10 cellular contexts compared by ENCODE assay signal in the genomic region with DNA sequence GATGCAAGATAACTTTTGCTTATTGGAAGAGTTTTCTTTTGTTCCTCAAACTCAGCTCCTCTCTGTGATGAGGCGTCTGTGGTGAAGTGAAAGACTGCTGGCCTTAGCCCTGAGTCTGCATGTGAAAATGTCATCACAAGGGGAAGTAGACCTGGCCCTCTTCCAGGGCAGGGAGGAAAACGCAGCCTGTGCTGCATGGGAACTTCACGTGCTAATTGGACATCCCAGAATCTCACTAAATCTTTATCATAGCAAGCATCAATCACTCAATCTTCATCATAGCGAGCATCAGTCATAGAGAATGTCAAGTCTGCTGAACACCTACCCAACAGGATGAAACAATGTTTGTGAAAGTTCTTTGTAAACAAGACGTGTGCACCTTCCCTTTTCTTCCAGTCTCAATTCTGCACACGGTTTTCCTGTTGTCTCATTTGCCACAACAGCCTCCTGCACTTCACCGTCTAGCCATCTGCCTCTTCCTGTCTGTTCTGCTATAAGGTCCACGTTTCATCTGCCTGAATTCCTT.
DNase-seq lines count a peak whose midpoint lies in the region; ATAC-seq, FAIRE-seq and TF ChIP-seq lines count a peak whose summit lies in the region.
"Had no signal": no experiment of that assay in that cellular context is flagged by ENCODE, and none has a peak within 500 bp of the region (broad histone marks: within the 10 kb centered on the region; RNA-seq: fewer than 3 reads in every experiment).

No MANE protein-coding gene starts in this region.

- peaks cover 3% of the 10 kb centered on the region for H3K36me3 Mint-ChIP-seq in activated naive CD4-positive, alpha-beta T cell treated with anti-CD3 and anti-CD28 coated beads, Interleukin-2, amount 10 ng/mL, durations not matched to agents 7 days and 5 days
- H3K36me3 Mint-ChIP-seq in effector memory CD8-positive, alpha-beta T cell (ENCODE audit: insufficient read depth) = no peaks in the 10 kb centered on the region

- H2AFZ ChIP-seq in GM12878 (ENCODE audit: control insufficient read depth, low read depth, low read length) (no peak overlapping the region), neuronal stem cell (ENCODE audit: low read length) (no peak overlapping the region)

- peak; percentile 57 for ATAC-seq in GM12878
- ATAC-seq in effector memory CD8-positive, alpha-beta T cell (replicated peaks) = no peak
- ATAC-seq: activated CD8-positive, alpha-beta T cell treated with anti-CD3 and anti-CD28 coated beads, Interleukin-2, amount 10 ng/mL, durations not matched to agents 7 days and 5 days; PC-3 had no signal

- H3K4me2 ChIP-seq in GM12878 (ENCODE audit: control insufficient read depth, insufficient read depth) (peak overlapping the region; percentile 33; the same call in 1 of the 2 replicates), neuronal stem cell (ENCODE audit: insufficient read depth, low read length, poor library complexity, severe bottlenecking) (no peak overlapping the region)

- RAD21 ChIA-PET in GM12878 (lab: Charles Lee; ENCODE audit: unreplicated experiment) = interaction anchor here (1.4 to 2.0 kb wide), 3 partner anchors 9 to 229 kb away, joined by 3 to 7 read pairs (median 6); no protein-coding TSS in a partner anchor

- H3K4me3 Mint-ChIP-seq in activated naive CD4-positive, alpha-beta T cell treated with anti-CD3 and anti-CD28 coated beads, Interleukin-2, amount 10 ng/mL, durations not matched to agents 7 days and 5 days = no peak overlapping the region
- no peak overlapping the region for H3K4me3 Mint-ChIP-seq in effector memory CD8-positive, alpha-beta T cell
- H3K4me3 Mint-ChIP-seq: activated CD8-positive, alpha-beta T cell treated with anti-CD3 and anti-CD28 coated beads, Interleukin-2, amount 10 ng/mL, durations not matched to agents 7 days and 5 days had no signal

- H4K91ac ChIP-seq in neuronal stem cell (ENCODE audit: low read depth, low read length, poor library complexity) = no peak overlapping the region

- CTCF ChIA-PET in activated naive CD4-positive, alpha-beta T cell treated with anti-CD3 and anti-CD28 coated beads, Interleukin-2, amount 10 ng/mL, durations not matched to agents 7 days and 5 days (lab: Charles Lee) = no interaction called here
- CTCF ChIA-PET in GM12878 (lab: Yijun Ruan, JAX) = interaction anchor here (1.1 to 1.5 kb wide), 2 partner anchors 14 to 227 kb away, joined by 3 read pairs; no protein-coding TSS in a partner anchor

- BruUV-seq in GM12878 (replicated peaks; lab: Mats Ljungman, UMichigan) = no TSS peak

- in situ Hi-C loops in GM12878 (cut with MboI) = no loop called here
- in situ Hi-C loops in transverse colon (cut with MboI; ENCODE audit: low pct_ligation_motif_present in 1 of 4, low pct_unique_long_range_greater_than_20kb in 1 of 4, low sequenced_read_pairs in 3 of 4) = no loop called here

- H2BK12ac ChIP-seq in neuronal stem cell (ENCODE audit: low read length) = no peak overlapping the region

- H3K27me3 ChIP-seq in GM12878 (replicated peaks in 1 of 2; ENCODE audit: control insufficient read depth in 2 of 2, insufficient read depth in 2 of 2, low read length in 1 of 2) (no peaks in the 10 kb centered on the region), transverse colon (no peaks in the 10 kb centered on the region), neuronal stem cell (ENCODE audit: control insufficient read depth in 3 of 3, insufficient read depth in 3 of 3, low read depth in 1 of 3, low read length in 3 of 3) (no peaks in the 10 kb centered on the region)

- H4K8ac ChIP-seq in neuronal stem cell (ENCODE audit: low read depth, low read length) = no peak overlapping the region

- H3K27me3 Mint-ChIP-seq in activated naive CD4-positive, alpha-beta T cell treated with anti-CD3 and anti-CD28 coated beads, Interleukin-2, amount 10 ng/mL, durations not matched to agents 7 days and 5 days = peaks cover 29% of the 10 kb centered on the region
- H3K27me3 Mint-ChIP-seq in effector memory CD8-positive, alpha-beta T cell = peaks cover 13 to 53% of the 10 kb centered on the region in 2 donors

- no peaks in the 10 kb centered on the region for H3K4me1 ChIP-seq in GM12878 (ENCODE audit: control insufficient read depth, insufficient read depth, low read length)
- H3K4me1 ChIP-seq in transverse colon = no peaks in the 10 kb centered on the region
- H3K4me1 ChIP-seq in neuronal stem cell (ENCODE audit: control insufficient read depth in 2 of 2, insufficient read depth in 1 of 2, low read depth in 1 of 2, low read length in 2 of 2) = peaks cover 13 to 21% of the 10 kb centered on the region in 2 donors

- H2BK120ac ChIP-seq in neuronal stem cell (ENCODE audit: low read depth, low read length) = no peak overlapping the region

- H3K36me3 ChIP-seq in GM12878 (ENCODE audit: control insufficient read depth in 2 of 2, insufficient read depth in 2 of 2, low read length in 1 of 2) (no peaks in the 10 kb centered on the region), transverse colon (no peaks in the 10 kb centered on the region), neuronal stem cell (replicated peaks in 1 of 2; ENCODE audit: control insufficient read depth in 2 of 2, insufficient read depth in 2 of 2, low read length in 2 of 2) (no peaks in the 10 kb centered on the region)

- POLR2A ChIA-PET in GM12878 (lab: Charles Lee) = no interaction called here

- peak overlapping the region; percentile 13 for H3K27ac Mint-ChIP-seq in activated naive CD4-positive, alpha-beta T cell treated with anti-CD3 and anti-CD28 coated beads, Interleukin-2, amount 10 ng/mL, durations not matched to agents 7 days and 5 days
- H3K27ac Mint-ChIP-seq in effector memory CD8-positive, alpha-beta T cell = no peak overlapping the region
- H3K27ac Mint-ChIP-seq: activated CD8-positive, alpha-beta T cell treated with anti-CD3 and anti-CD28 coated beads, Interleukin-2, amount 10 ng/mL, durations not matched to agents 7 days and 5 days had no signal

- no peak for TF ChIP-seq RAD21 in GM12878 (IDR thresholded peaks at IDR 0.05; ENCODE audit: insufficient read depth, low read depth, low read length)

- H3K9ac ChIP-seq in GM12878 (ENCODE audit: control insufficient read depth, insufficient read depth, low read length) (no peak overlapping the region), neuronal stem cell (ENCODE audit: low read depth, low read length, poor library complexity) (no peak overlapping the region)

- no peak overlapping the region for H2BK15ac ChIP-seq in neuronal stem cell (ENCODE audit: low read length)

- SMC1A ChIA-PET in GM12878 (lab: Charles Lee; ENCODE audit: uncharacterized antibody, unreplicated experiment) = interaction anchor here (0.6 to 1.2 kb wide), 5 partner anchors 10 to 25 kb away, joined by 3 to 5 read pairs (median 3); no protein-coding TSS in a partner anchor

- no peak for TF ChIP-seq CTCF in GM12878 (IDR thresholded peaks at IDR 0.05 in 2 of 3, conservative IDR thresholded peaks at IDR 0.05 in 1 of 3; ENCODE audit: control insufficient read depth in 2 of 3, extremely low read depth in 1 of 3, insufficient read depth in 1 of 3, low read depth in 3 of 3, low read length in 3 of 3)
- TF ChIP-seq CTCF in transverse colon (IDR thresholded peaks at IDR 0.05) = no peak

- no peak overlapping the region for H3K14ac ChIP-seq in neuronal stem cell (ENCODE audit: low read length)

- intact Hi-C loops in GM12878 (cut with micrococcal nuclease; ENCODE audit: unreplicated experiment) = no loop called here
- intact Hi-C loops in transverse colon (cut with DNase I; ENCODE audit: low total_unique reads) = no loop called here

- TF ChIP-seq POLR2A in GM12878 (IDR thresholded peaks at IDR 0.05; ENCODE audit: low read depth, low read length) (no peak), transverse colon (IDR thresholded peaks at IDR 0.05) (no peak)

- no peak for DNase-seq in activated naive CD4-positive, alpha-beta T cell treated with anti-CD3 and anti-CD28 coated beads, Interleukin-2, amount 10 ng/mL, durations not matched to agents 7 days and 5 days
- no peak for DNase-seq in activated naive CD4-positive, alpha-beta T cell (lab: John Stamatoyannopoulos, UW)
- DNase-seq in GM12878 (ENCODE audit: low read depth, low spot score) (no peak), left kidney (ENCODE audit: low read depth, low spot score) (peak; percentile 45), transverse colon (peak; percentile 40), SHP77 (lab: John Stamatoyannopoulos, UW) (no peak), neuronal stem cell (ENCODE audit: low spot score) (no peak)
- DNase-seq in effector memory CD8-positive, alpha-beta T cell = no peak
- DNase-seq: activated CD8-positive, alpha-beta T cell treated with anti-CD3 and anti-CD28 coated beads, Interleukin-2, amount 10 ng/mL, durations not matched to agents 7 days and 5 days; PC-3 had no signal

- H3K18ac ChIP-seq in neuronal stem cell (ENCODE audit: low read length) = no peak overlapping the region

- peaks cover 5% of the 10 kb centered on the region for H3K79me2 ChIP-seq in GM12878 (ENCODE audit: control insufficient read depth, insufficient read depth, low read length)

- no peak overlapping the region for H3K4ac ChIP-seq in neuronal stem cell (ENCODE audit: low read length)

- H3K4me3 ChIP-seq in GM12878 (no peak overlapping the region), transverse colon (no peak overlapping the region), neuronal stem cell (ENCODE audit: low read length in 2 of 2) (no peak overlapping the region)

- no peak overlapping the region for H2AK5ac ChIP-seq in neuronal stem cell (ENCODE audit: low read depth, low read length)

- TF ChIP-seq EP300 in GM12878 (IDR thresholded peaks at IDR 0.05; ENCODE audit: borderline replicate concordance in 1 of 2, control insufficient read depth in 1 of 2, low read depth in 2 of 2, low read length in 2 of 2) (no peak), transverse colon (IDR thresholded peaks at IDR 0.05; ENCODE audit: low read depth) (no peak)

- H3K9me3 Mint-ChIP-seq in activated naive CD4-positive, alpha-beta T cell treated with anti-CD3 and anti-CD28 coated beads, Interleukin-2, amount 10 ng/mL, durations not matched to agents 7 days and 5 days = peaks cover 11% of the 10 kb centered on the region
- peaks cover 3 to 10% of the 10 kb centered on the region in 2 donors for H3K9me3 Mint-ChIP-seq in effector memory CD8-positive, alpha-beta T cell

- H3K27ac ChIP-seq in GM12878 (ENCODE audit: control insufficient read depth, insufficient read depth) (0 out of 2 replicates have a peak overlapping the region, but pooled peaks have one; percentile 34), transverse colon (no peak overlapping the region), neuronal stem cell (replicated peaks; ENCODE audit: low read length) (no peak overlapping the region)

- no peaks in the 10 kb centered on the region for H3K79me1 ChIP-seq in neuronal stem cell (ENCODE audit: low read depth, low read length)

- no peak overlapping the region for H2BK5ac ChIP-seq in neuronal stem cell (ENCODE audit: low read length)

- FAIRE-seq in GM12878 (lab: Jason Lieb, UNC) = no peak

- WGBS in GM12878 (ENCODE audit: insufficient coverage, insufficient replicate concordance, low lambda C conversion rate, missing lambda C conversion rate) = 1% methylated on average over 8 of the region's 8 CpGs
- 35% methylated on average over 8 of the region's 8 CpGs; no CpG with 5 or more reads in 1 of the 2 donors for WGBS in transverse colon (ENCODE audit: low coverage in 1 of 2), 2 donors
- WGBS in neuronal stem cell (ENCODE audit: extremely low coverage in 2 of 2, insufficient read length in 2 of 2, insufficient replicate concordance in 1 of 2), 2 donors = no CpG with 5 or more reads among the region's 8 CpGs

- peaks cover 14% of the 10 kb centered on the region for H3K4me1 Mint-ChIP-seq in activated naive CD4-positive, alpha-beta T cell treated with anti-CD3 and anti-CD28 coated beads, Interleukin-2, amount 10 ng/mL, durations not matched to agents 7 days and 5 days
- H3K4me1 Mint-ChIP-seq in effector memory CD8-positive, alpha-beta T cell (ENCODE audit: low read depth in 2 of 2) = peaks cover 2 to 6% of the 10 kb centered on the region in 2 donors

- H3K23ac ChIP-seq in neuronal stem cell (ENCODE audit: low read depth, low read length, poor library complexity) = no peak overlapping the region

- H4K20me1 ChIP-seq in GM12878 (ENCODE audit: control insufficient read depth, insufficient read depth) = no peaks in the 10 kb centered on the region

- H3K9me3 ChIP-seq in GM12878 (replicated peaks; ENCODE audit: control insufficient read depth, insufficient read depth, low read length) = no peaks in the 10 kb centered on the region
- no peaks in the 10 kb centered on the region for H3K9me3 ChIP-seq in transverse colon
- peaks cover 0 to 5% of the 10 kb centered on the region in 2 donors for H3K9me3 ChIP-seq in neuronal stem cell (replicated peaks in 1 of 2; ENCODE audit: control insufficient read depth in 2 of 2, insufficient read depth in 1 of 2, low read depth in 1 of 2, low read length in 2 of 2)

Comparison
In these comparisons a context has a peak if more than half of its experiments do, and no peak if none do; other contexts are left out.
1. DNase-seq: peak in left kidney (single experiment) and transverse colon (single experiment); none in activated naive CD4-positive, alpha-beta T cell treated with anti-CD3 and anti-CD28 coated beads, Interleukin-2, amount 10 ng/mL, durations not matched to agents 7 days and 5 days (single experiment), activated naive CD4-positive, alpha-beta T cell (0 of 4), GM12878 (single experiment), SHP77 (0 of 2), neuronal stem cell (single experiment) and effector memory CD8-positive, alpha-beta T cell (0 of 3).